23 cellular contexts compared by ENCODE assay signal in the genomic region with DNA sequence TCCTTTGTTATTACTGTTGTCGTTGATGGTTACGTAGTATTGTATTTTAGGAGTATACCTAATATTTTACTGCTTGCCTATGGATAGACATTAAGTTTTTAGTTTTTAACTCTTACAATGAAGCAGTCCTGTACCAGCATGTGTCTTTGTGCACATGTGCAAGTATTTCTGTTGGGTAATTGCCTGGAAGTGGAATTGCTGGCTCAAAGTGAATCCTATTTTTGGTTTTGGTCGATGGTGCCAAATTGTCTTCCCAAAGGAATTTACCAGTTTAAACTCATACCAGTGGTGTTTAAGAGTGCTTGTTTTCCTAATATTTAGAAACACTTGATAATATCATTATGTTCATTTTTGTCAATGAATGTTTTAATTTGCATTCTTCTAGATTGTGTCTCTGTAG.
DNase-seq lines count a peak whose midpoint lies in the region; ATAC-seq and TF ChIP-seq lines count a peak whose summit lies in the region.
"Had no signal": no experiment of that assay in that cellular context is flagged by ENCODE, and none has a peak within 500 bp of the region (broad histone marks: within the 10 kb centered on the region; RNA-seq: fewer than 3 reads in every experiment).

No MANE protein-coding gene starts in this region.

- H3K27ac ChIP-seq in IMR-90 (ENCODE audit: insufficient read depth, low read length): no peak overlapping the region
- H3K27ac ChIP-seq in fibroblast of lung (ENCODE audit: insufficient read depth, low read length): no peak overlapping the region
- H3K27ac ChIP-seq: ovary, SJCRH30 had no signal

- H2BK5ac ChIP-seq in IMR-90 (ENCODE audit: low read depth, low read length, poor library complexity, severe bottlenecking): no peak overlapping the region

- intact Hi-C loops in IMR-90 (cut with micrococcal nuclease): no loop called here

- H3K36me3 ChIP-seq in IMR-90 (ENCODE audit: control insufficient read depth, insufficient read depth, low read length) (peaks cover 2% of the 10 kb centered on the region; the same call in 1 of the 2 replicates), fibroblast of lung (ENCODE audit: control insufficient read depth, insufficient read depth, low read length) (no peaks in the 10 kb centered on the region)
- H3K36me3 ChIP-seq: ovary, SJCRH30 had no signal

- DNase-seq in AG10803 (ENCODE audit: low read depth): peak; percentile 87
- no peak for DNase-seq in IMR-90
- DNase-seq in fibroblast of lung (ENCODE audit: low read depth in 2 of 2): peak; percentile 20 to 64
- no peak for DNase-seq in left lobe of liver (ENCODE audit: low spot score)
- DNase-seq in HK-2 (ENCODE audit: unreplicated experiment): no peak
- DNase-seq in stimulated activated CD4-positive, alpha-beta T cell treated with anti-CD3 and anti-CD28 coated beads, Interleukin-2, amount 100 ng/mL, for 48 hours: no peak
- no peak for DNase-seq in NCI-H2029 (lab: John Stamatoyannopoulos, UW)
- DNase-seq in GM19238 (ENCODE audit: insufficient read length, low spot score): no peak
- DNase-seq: activated CD4-positive, alpha-beta T cell treated with anti-CD3 and anti-CD28 coated beads for 1 hour; activated naive CD4-positive, alpha-beta T cell treated with Interleukin-2 at 50 U/mL for 16 hours; activated T-cell treated with anti-CD3 and anti-CD28 coated beads, Interleukin-2, amount 50 U/mL, for 1 hour; amniotic stem cell; cerebellar nuclear complex; H7; KG1; NCI-H2081; NCI-H510A treated with DMSO at 0.1 percent for 48 hours; NK-92 treated with Interleukin-12 subunit alpha and Interleukin-12 subunit beta, amount 100 ng/mL, for 24 hours; SJCRH30; stimulated activated CD8-positive, alpha-beta memory T cell treated with anti-CD3 and anti-CD28 coated beads, Interleukin-4, amount 100 ng/mL, for 48 hours; T-cell had no signal

- no peak overlapping the region for H2BK15ac ChIP-seq in IMR-90 (ENCODE audit: low read depth, low read length)

- no peak for TF ChIP-seq RAD21 in IMR-90 (IDR thresholded peaks at IDR 0.05; ENCODE audit: low read length)

- TF ChIP-seq CTCF in AG10803 (conservative IDR thresholded peaks at IDR 0.05; ENCODE audit: low read length) (no peak), IMR-90 (conservative IDR thresholded peaks at IDR 0.05; ENCODE audit: low read depth, low read length) (no peak), fibroblast of lung (conservative IDR thresholded peaks at IDR 0.05 in 1 of 2, IDR thresholded peaks at IDR 0.05 in 1 of 2; ENCODE audit: low read depth in 1 of 2, low read length in 2 of 2) (no peak)

- H4K91ac ChIP-seq in IMR-90 (ENCODE audit: insufficient read depth, low read depth, low read length): no peak overlapping the region

- no peak overlapping the region for H2AFZ ChIP-seq in IMR-90 (replicated peaks; ENCODE audit: low read length, poor library complexity)
- H2AFZ ChIP-seq in fibroblast of lung (ENCODE audit: low read length): no peak overlapping the region

- H3K18ac ChIP-seq in IMR-90 (ENCODE audit: low read depth, low read length): no peak overlapping the region

- no TSS peak for BruUV-seq in IMR-90 (replicated peaks; lab: Mats Ljungman, UMichigan)

- H3K27me3 ChIP-seq in IMR-90 (ENCODE audit: control insufficient read depth, insufficient read depth, low read length): no peaks in the 10 kb centered on the region
- no peaks in the 10 kb centered on the region for H3K27me3 ChIP-seq in fibroblast of lung (ENCODE audit: control insufficient read depth, insufficient read depth, low read length)
- H3K27me3 ChIP-seq: ovary, SJCRH30 had no signal

- no peak overlapping the region for H3K4ac ChIP-seq in IMR-90 (ENCODE audit: low read depth, low read length)

- H3K9me3 ChIP-seq in IMR-90 (ENCODE audit: control insufficient read depth, insufficient read depth, low read length) (no peaks in the 10 kb centered on the region), fibroblast of lung (ENCODE audit: control insufficient read depth, insufficient read depth, low read depth, low read length) (no peaks in the 10 kb centered on the region)
- H3K9me3 ChIP-seq: ovary, SJCRH30 had no signal

- H3K4me1 ChIP-seq in IMR-90 (ENCODE audit: control insufficient read depth, insufficient read depth, low read length): peaks cover 2% of the 10 kb centered on the region
- no peaks in the 10 kb centered on the region for H3K4me1 ChIP-seq in fibroblast of lung (ENCODE audit: control insufficient read depth, extremely low read depth, insufficient read depth, low read length)
- H3K4me1 ChIP-seq: SJCRH30 had no signal

- ATAC-seq in IMR-90 (ENCODE audit: low read depth): peak; percentile 27; the same call in 1 of the 2 replicates
- peak; percentile 45 for ATAC-seq in left lobe of liver
- ATAC-seq: natural killer cell treated with Interleukin-12 subunit alpha and Interleukin-12 subunit beta and Interleukin-15 and Interleukin-18, amount 100 ng/mL, for 72 hours; T-cell had no signal

- H2AK5ac ChIP-seq in IMR-90 (ENCODE audit: low read depth, low read length): no peak overlapping the region

- no CpG with 5 or more reads among the region's 3 CpGs for WGBS in IMR-90 (ENCODE audit: extremely low coverage in 2 of 2, insufficient read length in 1 of 2), 2 experiments

- H3K79me2 ChIP-seq in fibroblast of lung (ENCODE audit: control insufficient read depth, insufficient read depth, low read length): no peaks in the 10 kb centered on the region

- POLR2A ChIA-PET in IMR-90 (lab: Charles Lee; ENCODE audit: unreplicated experiment): no interaction called here

- H3K23ac ChIP-seq in IMR-90 (ENCODE audit: low read depth, low read length): no peak overlapping the region

- 0 out of 2 replicates have a peak, but pooled peaks cover 4% of the 10 kb centered on the region for H3K9me1 ChIP-seq in IMR-90 (ENCODE audit: insufficient read depth, low read length)

- H4K20me1 ChIP-seq in IMR-90 (ENCODE audit: insufficient read depth, low read length): no peaks in the 10 kb centered on the region
- H4K20me1 ChIP-seq in fibroblast of lung (ENCODE audit: control insufficient read depth, extremely low read depth, insufficient read depth, low read length): no peaks in the 10 kb centered on the region

- no peak overlapping the region for H4K5ac ChIP-seq in IMR-90 (ENCODE audit: low read depth, low read length)

- H4K8ac ChIP-seq in IMR-90 (ENCODE audit: low read depth in 2 of 2, low read length in 2 of 2): no peak overlapping the region

- in situ Hi-C loops in IMR-90 (cut with MboI; ENCODE audit: low sequenced_read_pairs): no loop called here

- H3K79me1 ChIP-seq in IMR-90 (ENCODE audit: low read depth in 1 of 2, low read length in 2 of 2): peaks cover 7 to 9% of the 10 kb centered on the region in 2 experiments; a peak in 1 of 4 replicates

- dilution Hi-C loops in IMR-90 (cut with HindIII; ENCODE audit: low sequenced_read_pairs, unreplicated experiment): no loop called here

- H3K9ac ChIP-seq in IMR-90 (ENCODE audit: low read depth, low read length) (no peak overlapping the region), fibroblast of lung (ENCODE audit: insufficient read depth, low read length) (no peak overlapping the region)

- no peak overlapping the region for H2BK120ac ChIP-seq in IMR-90 (ENCODE audit: low read depth, low read length)

- TF ChIP-seq POLR2A in IMR-90 (IDR thresholded peaks at IDR 0.05; ENCODE audit: low read depth, low read length): no peak

- H3K56ac ChIP-seq in IMR-90 (ENCODE audit: extremely low read depth, insufficient read depth, low read length): no peak overlapping the region

- no peak overlapping the region for H3K14ac ChIP-seq in IMR-90 (replicated peaks; ENCODE audit: low read depth, low read length)

- no peak overlapping the region for H2AK9ac ChIP-seq in IMR-90 (replicated peaks; ENCODE audit: low read depth, low read length, poor library complexity)

- H3K4me2 ChIP-seq in IMR-90 (ENCODE audit: low read depth, low read length): no peak overlapping the region
- H3K4me2 ChIP-seq in fibroblast of lung (ENCODE audit: extremely low read depth, insufficient read depth, low read length): no peak overlapping the region

- CTCF ChIA-PET in IMR-90 (lab: Yijun Ruan, JAX): no interaction called here

- no peak overlapping the region for H3K4me3 ChIP-seq in AG10803 (ENCODE audit: low read length)
- no peak overlapping the region for H3K4me3 ChIP-seq in IMR-90 (ENCODE audit: insufficient read depth, low read depth, low read length)
- H3K4me3 ChIP-seq in fibroblast of lung (replicated peaks in 1 of 4; ENCODE audit: control extremely low read depth in 1 of 4, insufficient read depth in 1 of 4, low read depth in 3 of 4, low read length in 4 of 4): no peak overlapping the region
- H3K4me3 ChIP-seq: ovary, SJCRH30 had no signal

- H2BK20ac ChIP-seq in IMR-90 (ENCODE audit: low read depth, low read length): no peak overlapping the region

TF ChIP-seq in IMR-90, 13 proteins besides CTCF, POLR2A, EP300 and RAD21 (continues in another document):
- no peak for TF ChIP-seq CEBPB (IDR thresholded peaks at IDR 0.05; ENCODE audit: low read depth, low read length)
- TF ChIP-seq MAFK (IDR thresholded peaks at IDR 0.05; ENCODE audit: low read depth, low read length): no peak
- no peak for TF ChIP-seq CHD1 (IDR thresholded peaks at IDR 0.05; ENCODE audit: low read depth, low read length)
- no peak for TF ChIP-seq FOS (IDR thresholded peaks at IDR 0.05; ENCODE audit: low read depth, low read length)
- TF ChIP-seq BHLHE40 (IDR thresholded peaks at IDR 0.05; ENCODE audit: low read depth, low read length): no peak
- no peak for TF ChIP-seq NFE2L2 (IDR thresholded peaks at IDR 0.05; ENCODE audit: low read depth, low read length)
- no peak for TF ChIP-seq MAZ (IDR thresholded peaks at IDR 0.05; ENCODE audit: borderline replicate concordance, low read depth, low read length)
- no peak for TF ChIP-seq RFX5 (IDR thresholded peaks at IDR 0.05; ENCODE audit: low read depth, low read length)
- TF ChIP-seq MXI1 (IDR thresholded peaks at IDR 0.05; ENCODE audit: borderline replicate concordance, low read depth, low read length): no peak; the same call in 1 of the 2 replicates
- no peak for TF ChIP-seq ELK1 (IDR thresholded peaks at IDR 0.05; ENCODE audit: borderline replicate concordance, low read depth, low read length)

Comparison
In these comparisons a context has a peak if more than half of its experiments do, and no peak if none do; other contexts are left out.
1. DNase-seq: peak in AG10803 (single experiment) and fibroblast of lung (2 of 2); none in IMR-90 (single experiment), left lobe of liver (single experiment), HK-2 (single experiment), stimulated activated CD4-positive, alpha-beta T cell treated with anti-CD3 and anti-CD28 coated beads, Interleukin-2, amount 100 ng/mL, for 48 hours (0 of 2), NCI-H2029 (single experiment) and GM19238 (single experiment).